ENCODE assay signal across 9 cellular contexts in the genomic region with DNA sequence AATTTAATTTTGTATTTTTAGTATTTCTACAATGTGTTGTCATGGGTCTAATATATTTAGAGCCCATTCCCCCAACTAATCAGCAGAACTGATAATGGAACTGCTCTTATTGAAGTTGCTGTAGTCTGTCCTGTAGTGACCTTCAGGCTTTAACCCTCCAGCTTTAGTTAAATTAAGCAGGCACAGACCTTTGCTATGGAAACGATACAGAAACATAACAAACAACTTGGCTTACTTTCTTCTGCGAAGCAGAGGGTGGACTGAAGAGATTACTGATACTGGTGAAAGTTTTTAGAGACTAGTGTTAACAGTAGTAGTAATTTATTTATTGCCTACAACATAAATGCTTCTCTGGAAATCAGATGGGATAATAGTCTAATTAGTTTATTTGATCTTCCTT.
DNase-seq lines count a peak whose midpoint lies in the region; ATAC-seq and TF ChIP-seq lines count a peak whose summit lies in the region.
"Had no signal": no experiment of that assay in that cellular context is flagged by ENCODE, and none has a peak within 500 bp of the region (broad histone marks: within the 10 kb centered on the region; RNA-seq: fewer than 3 reads in every experiment).

No MANE protein-coding gene starts in this region.

- H3K36me3 ChIP-seq in GM23338 (ENCODE audit: insufficient read depth) (no peaks in the 10 kb centered on the region), heart right ventricle (peaks cover 0 to 13% (median 0%) of the 10 kb centered on the region in 9 donors)

- H3K4me3 Mint-ChIP-seq in GM23338: no peak overlapping the region

- no peaks in the 10 kb centered on the region for H3K27me3 ChIP-seq in GM23338 (ENCODE audit: insufficient read depth)
- no peaks in the 10 kb centered on the region for H3K27me3 ChIP-seq in heart right ventricle

- peak; percentile 12 for DNase-seq in GM23338 (ENCODE audit: low spot score)
- no peak for DNase-seq in heart right ventricle
- DNase-seq in renal cortical epithelial cell (ENCODE audit: low read depth): peak; percentile 79
- no peak for DNase-seq in NCI-H1092 (lab: John Stamatoyannopoulos, UW)
- no peak for DNase-seq in islet precursor cell
- DNase-seq: T-helper 1 cell had no signal

- H3K4me3 ChIP-seq in GM23338 (no peak overlapping the region), heart right ventricle (no peak overlapping the region)

- H3K36me3 Mint-ChIP-seq in GM23338 (ENCODE audit: low read depth): no peaks in the 10 kb centered on the region

- peaks cover 9% of the 10 kb centered on the region for H3K79me2 ChIP-seq in GM23338 (replicated peaks; ENCODE audit: insufficient read depth)

- H3K4me2 ChIP-seq in GM23338: no peak overlapping the region

- no peaks in the 10 kb centered on the region for H3K4me1 ChIP-seq in GM23338 (ENCODE audit: insufficient read depth)
- peaks cover 0 to 29% (median 23%) of the 10 kb centered on the region in 9 donors for H3K4me1 ChIP-seq in heart right ventricle

- H3K27me3 Mint-ChIP-seq in GM23338 (ENCODE audit: insufficient read depth, low read depth, poor library complexity): no peaks in the 10 kb centered on the region

- ATAC-seq in GM23338 (no peak), SK-N-SH treated with all-trans-retinoic acid at 6 μM for 48 hours (peak; percentile 65), heart right ventricle (peak; percentile 82 to 94 (median 86)), GM18511 (IDR thresholded peaks at IDR 0.05; ENCODE audit: unreplicated experiment) (no peak), GM18907 (IDR thresholded peaks at IDR 0.05; ENCODE audit: unreplicated experiment) (no peak)

- no peaks in the 10 kb centered on the region for H3K9me3 Mint-ChIP-seq in GM23338

- TF ChIP-seq CTCF in GM23338 (conservative IDR thresholded peaks at IDR 0.05; ENCODE audit: low read depth in 2 of 2): no peak
- no peak for TF ChIP-seq CTCF in heart right ventricle (IDR thresholded peaks at IDR 0.05)

- H3F3A ChIP-seq in GM23338 (replicated peaks; ENCODE audit: low read depth): no peaks in the 10 kb centered on the region

- whole genome bisulfite sequencing in heart right ventricle, 2 donors: 11 to 16% methylated on average over 2 of the region's 2 CpGs

- H3K27ac ChIP-seq in GM23338 (ENCODE audit: low read depth) (no peak overlapping the region), heart right ventricle (peak overlapping the region in 7 of 10 donors; percentile 1 to 61 (median 15))

- no peaks in the 10 kb centered on the region for H3K9me2 ChIP-seq in GM23338 (ENCODE audit: insufficient read depth)

- H3K4me1 Mint-ChIP-seq in GM23338: no peaks in the 10 kb centered on the region

- H2AFZ ChIP-seq in GM23338: no peak overlapping the region

- intact Hi-C loops in heart right ventricle (cut with DNase I): loop anchor here in 2 of 10 donors (5.0 to 10.0 kb wide), 2 partner anchors 52 to 54 kb away; no protein-coding TSS in a partner anchor

- no peaks in the 10 kb centered on the region for H3K9me3 ChIP-seq in heart right ventricle

- no peak overlapping the region for H3K27ac Mint-ChIP-seq in GM23338

- 0 out of 2 replicates have a peak, but pooled peaks cover 6% of the 10 kb centered on the region for H4K20me1 ChIP-seq in GM23338 (replicated peaks; ENCODE audit: insufficient read depth)

TF ChIP-seq in GM23338, 12 proteins besides CTCF, POLR2A, EP300 and RAD21:
- TF ChIP-seq ZNF331 (CRISPR knock-in tag; IDR thresholded peaks at IDR 0.05; ENCODE audit: low read depth) (no peak), EZH2phosphoT487 (IDR thresholded peaks at IDR 0.05; ENCODE audit: unreplicated experiment) (no peak), POLR2AphosphoS5 (IDR thresholded peaks at IDR 0.05; ENCODE audit: low read depth) (no peak), NANOG (IDR thresholded peaks at IDR 0.05; ENCODE audit: borderline replicate concordance) (no peak), CREB1 (CRISPR knock-in tag; IDR thresholded peaks at IDR 0.05; ENCODE audit: low read depth) (no peak)
- TF ChIP-seq, protein P1, sequence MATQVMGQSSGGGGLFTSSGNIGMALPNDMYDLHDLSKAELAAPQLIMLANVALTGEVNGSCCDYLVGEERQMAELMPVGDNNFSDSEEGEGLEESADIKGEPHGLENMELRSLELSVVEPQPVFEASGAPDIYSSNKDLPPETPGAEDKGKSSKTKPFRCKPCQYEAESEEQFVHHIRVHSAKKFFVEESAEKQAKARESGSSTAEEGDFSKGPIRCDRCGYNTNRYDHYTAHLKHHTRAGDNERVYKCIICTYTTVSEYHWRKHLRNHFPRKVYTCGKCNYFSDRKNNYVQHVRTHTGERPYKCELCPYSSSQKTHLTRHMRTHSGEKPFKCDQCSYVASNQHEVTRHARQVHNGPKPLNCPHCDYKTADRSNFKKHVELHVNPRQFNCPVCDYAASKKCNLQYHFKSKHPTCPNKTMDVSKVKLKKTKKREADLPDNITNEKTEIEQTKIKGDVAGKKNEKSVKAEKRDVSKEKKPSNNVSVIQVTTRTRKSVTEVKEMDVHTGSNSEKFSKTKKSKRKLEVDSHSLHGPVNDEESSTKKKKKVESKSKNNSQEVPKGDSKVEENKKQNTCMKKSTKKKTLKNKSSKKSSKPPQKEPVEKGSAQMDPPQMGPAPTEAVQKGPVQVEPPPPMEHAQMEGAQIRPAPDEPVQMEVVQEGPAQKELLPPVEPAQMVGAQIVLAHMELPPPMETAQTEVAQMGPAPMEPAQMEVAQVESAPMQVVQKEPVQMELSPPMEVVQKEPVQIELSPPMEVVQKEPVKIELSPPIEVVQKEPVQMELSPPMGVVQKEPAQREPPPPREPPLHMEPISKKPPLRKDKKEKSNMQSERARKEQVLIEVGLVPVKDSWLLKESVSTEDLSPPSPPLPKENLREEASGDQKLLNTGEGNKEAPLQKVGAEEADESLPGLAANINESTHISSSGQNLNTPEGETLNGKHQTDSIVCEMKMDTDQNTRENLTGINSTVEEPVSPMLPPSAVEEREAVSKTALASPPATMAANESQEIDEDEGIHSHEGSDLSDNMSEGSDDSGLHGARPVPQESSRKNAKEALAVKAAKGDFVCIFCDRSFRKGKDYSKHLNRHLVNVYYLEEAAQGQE (IDR thresholded peaks at IDR 0.05; ENCODE audit: unreplicated experiment): no peak
TF ChIP-seq in GM23338: peak in this region for 0.

TF ChIP-seq in SK-N-SH treated with all-trans-retinoic acid at 6 μM for 48 hours, 23 proteins besides CTCF, POLR2A, EP300 and RAD21:
- TF ChIP-seq TOX (CRISPR knock-in tag; IDR thresholded peaks at IDR 0.05; ENCODE audit: borderline replicate concordance) (no peak), ISL1 (CRISPR knock-in tag; IDR thresholded peaks at IDR 0.05) (peak; percentile 34; the same call in 1 of the 2 replicates)

Comparison
In these comparisons a context has a peak if more than half of its experiments do, and no peak if none do; other contexts are left out.
1. ATAC-seq: peak in SK-N-SH treated with all-trans-retinoic acid at 6 μM for 48 hours (single experiment) and heart right ventricle (8 of 8); none in GM23338 (single experiment), GM18511 (single experiment) and GM18907 (single experiment).
2. DNase-seq: peak in GM23338 (single experiment) and renal cortical epithelial cell (single experiment); none in heart right ventricle (0 of 2), NCI-H1092 (single experiment) and islet precursor cell (single experiment).